ENCODE assay signal across 11 cellular contexts in genomic region chr19:18108897-18109296, GRCh38. TPM values are rescaled to one million over a fixed set of nuclear protein-coding genes. Genes with fewer than 3 reads are reported as not detected.
DNase-seq lines count a peak whose midpoint lies in the region; ATAC-seq and TF ChIP-seq lines count a peak whose summit lies in the region.
"Had no signal": no experiment of that assay in that cellular context is flagged by ENCODE, and none has a peak within 500 bp of the region (broad histone marks: within the 10 kb centered on the region; RNA-seq: fewer than 3 reads in every experiment).

No MANE protein-coding gene starts in this region.

- CTCF ChIA-PET in GM10248 (lab: Yijun Ruan, JAX) = interaction anchor here (0.7 to 4.2 kb wide), 12 partner anchors 11 to 279 kb away, joined by 3 to 18 read pairs (median 4); partner anchors contain the start of gene MAST3

- H3K4me3 ChIP-seq in right lobe of liver (peak overlapping the region in 2 of 3 donors; percentile 79 to 89), tibial nerve (peak overlapping the region in 1 of 4 donors; percentile 63)

- H3K9me3 ChIP-seq in right lobe of liver = no peaks in the 10 kb centered on the region
- H3K9me3 ChIP-seq in tibial nerve = no peaks in the 10 kb centered on the region

- H3K27ac ChIP-seq in right lobe of liver = peak overlapping the region; percentile 65 to 87 (median 81)
- H3K27ac ChIP-seq in tibial nerve = peak overlapping the region in 3 of 4 donors; percentile 69 to 87 (median 84)

- H3K27ac Mint-ChIP-seq in activated naive CD8-positive, alpha-beta T cell treated with anti-CD3 and anti-CD28 coated beads, Interleukin-2, amount 10 ng/mL, durations not matched to agents 7 days and 5 days = peak overlapping the region; percentile 65

- H3K27me3 ChIP-seq in right lobe of liver (no peaks in the 10 kb centered on the region), tibial nerve (peaks cover 0 to 12% of the 10 kb centered on the region in 2 donors)

- no peaks in the 10 kb centered on the region for H3K36me3 Mint-ChIP-seq in activated T-cell treated with anti-CD3 and anti-CD28 coated beads, Interleukin-2, amount 50 U/mL, for 4 hours (ENCODE audit: insufficient read depth)
- H3K36me3 Mint-ChIP-seq in activated naive CD8-positive, alpha-beta T cell treated with anti-CD3 and anti-CD28 coated beads, Interleukin-2, amount 10 ng/mL, durations not matched to agents 7 days and 5 days = peaks cover 2% of the 10 kb centered on the region

- intact Hi-C loops in right lobe of liver (cut with DNase I) = no loop called here

- 13% methylated on average over 2 of the region's 2 CpGs for WGBS in right lobe of liver (ENCODE audit: insufficient coverage, low coverage, low lambda C conversion rate, missing lambda C conversion rate)
- WGBS in tibial nerve, 2 donors = 49 to 51% methylated on average over 2 of the region's 2 CpGs

- no peaks in the 10 kb centered on the region for H3K27me3 Mint-ChIP-seq in activated T-cell treated with anti-CD3 and anti-CD28 coated beads, Interleukin-2, amount 50 U/mL, for 4 hours (ENCODE audit: low read depth)
- no peaks in the 10 kb centered on the region for H3K27me3 Mint-ChIP-seq in activated naive CD8-positive, alpha-beta T cell treated with anti-CD3 and anti-CD28 coated beads, Interleukin-2, amount 10 ng/mL, durations not matched to agents 7 days and 5 days

- H3K4me1 ChIP-seq in right lobe of liver (peaks cover 0 to 25% (median 2%) of the 10 kb centered on the region in 4 donors), tibial nerve (peaks cover 0 to 42% (median 13%) of the 10 kb centered on the region in 4 donors)

- no peak for TF ChIP-seq POLR2A in right lobe of liver (IDR thresholded peaks at IDR 0.05)
- no peak for TF ChIP-seq POLR2A in tibial nerve (IDR thresholded peaks at IDR 0.05)

- no peak for DNase-seq in activated T-cell treated with anti-CD3 and anti-CD28 coated beads, Interleukin-2, amount 50 U/mL, for 4 hours
- DNase-seq in activated T-cell treated with anti-CD3 and anti-CD28 coated beads, Interleukin-2, amount 50 U/mL, for 1 hour = no peak
- DNase-seq in activated naive CD8-positive, alpha-beta T cell treated with anti-CD3 and anti-CD28 coated beads, Interleukin-2, amount 10 ng/mL, durations not matched to agents 7 days and 5 days = no peak
- no peak for DNase-seq in right lobe of liver
- no peak for DNase-seq in tibial nerve (ENCODE audit: low spot score in 2 of 2)
- no peak for DNase-seq in GM10248 (ENCODE audit: extremely low spot score)
- no peak for DNase-seq in T1000 (lab: John Stamatoyannopoulos, UW)
- DNase-seq: NCI-H2107, Right ventricle myocardium superior, trophoblast cell had no signal

- no peak for ATAC-seq in activated T-cell treated with anti-CD3 and anti-CD28 coated beads, Interleukin-2, amount 50 U/mL, for 4 hours
- ATAC-seq in activated naive CD8-positive, alpha-beta T cell treated with anti-CD3 and anti-CD28 coated beads, Interleukin-2, amount 10 ng/mL, durations not matched to agents 7 days and 5 days (ENCODE audit: low read depth) = no peak
- ATAC-seq in right lobe of liver (peak in 1 of 4 donors; percentile 16), GM18502 (IDR thresholded peaks at IDR 0.05; ENCODE audit: poor library complexity, unreplicated experiment) (no peak)

- POLR2A ChIA-PET in activated naive CD8-positive, alpha-beta T cell treated with anti-CD3 and anti-CD28 coated beads, Interleukin-2, amount 10 ng/mL, durations not matched to agents 7 days and 5 days (lab: Charles Lee) = interaction anchor here (2.4 to 3.2 kb wide), 3 partner anchors 11 to 21 kb away, joined by 9 to 21 read pairs (median 15); partner anchors contain the start of gene IL12RB1
- POLR2A ChIA-PET in GM10248 (lab: Yijun Ruan, JAX) = no interaction called here

- TF ChIP-seq CTCF in right lobe of liver (IDR thresholded peaks at IDR 0.05) (no peak), tibial nerve (IDR thresholded peaks at IDR 0.05) (no peak), GM10248 (IDR thresholded peaks at IDR 0.05; ENCODE audit: control extremely low read depth, extremely low read depth, low read depth, missing control alignments) (no peak)

- peaks cover 25% of the 10 kb centered on the region for H3K4me1 Mint-ChIP-seq in activated T-cell treated with anti-CD3 and anti-CD28 coated beads, Interleukin-2, amount 50 U/mL, for 4 hours (ENCODE audit: low read depth)
- peaks cover 20% of the 10 kb centered on the region for H3K4me1 Mint-ChIP-seq in activated naive CD8-positive, alpha-beta T cell treated with anti-CD3 and anti-CD28 coated beads, Interleukin-2, amount 10 ng/mL, durations not matched to agents 7 days and 5 days

- H3K9me3 Mint-ChIP-seq in activated T-cell treated with anti-CD3 and anti-CD28 coated beads, Interleukin-2, amount 50 U/mL, for 4 hours = no peaks in the 10 kb centered on the region
- no peaks in the 10 kb centered on the region for H3K9me3 Mint-ChIP-seq in activated naive CD8-positive, alpha-beta T cell treated with anti-CD3 and anti-CD28 coated beads, Interleukin-2, amount 10 ng/mL, durations not matched to agents 7 days and 5 days

- TF ChIP-seq EP300 in tibial nerve (IDR thresholded peaks at IDR 0.05) = no peak

- H3K36me3 ChIP-seq in right lobe of liver (no peaks in the 10 kb centered on the region), tibial nerve (no peaks in the 10 kb centered on the region)

- peak overlapping the region; percentile 76 for H3K4me3 Mint-ChIP-seq in activated T-cell treated with anti-CD3 and anti-CD28 coated beads, Interleukin-2, amount 50 U/mL, for 4 hours
- H3K4me3 Mint-ChIP-seq in activated naive CD8-positive, alpha-beta T cell treated with anti-CD3 and anti-CD28 coated beads, Interleukin-2, amount 10 ng/mL, durations not matched to agents 7 days and 5 days = peak overlapping the region; percentile 68

RNA-seq across cellular contexts. Expression of gene MAST3, which starts 11.3 kb away (rescaled TPM):
- 10 to 100 TPM; 10.4 to 11.1 (median 10.7) TPM for total RNA-seq in activated T-cell treated with anti-CD3 and anti-CD28 coated beads, Interleukin-2, amount 50 U/mL, for 4 hours
- 10 to 100 TPM; 36.7 to 38.3 TPM for total RNA-seq in activated naive CD8-positive, alpha-beta T cell treated with anti-CD3 and anti-CD28 coated beads, Interleukin-2, amount 10 ng/mL, durations not matched to agents 7 days and 5 days
- total RNA-seq in right lobe of liver (10 to 100 TPM in 3 of 6 experiments, 1 to 10 TPM in 3; 8.0 to 17.9 (median 10.0) TPM), tibial nerve (10 to 100 TPM in 2 of 4 donors, 1 to 10 TPM in 2; 7.6 to 19.8 (median 10.0) TPM)

RNA-seq across cellular contexts. Expression of gene IL12RB1, which starts 22.2 kb away (rescaled TPM):
- total RNA-seq in activated T-cell treated with anti-CD3 and anti-CD28 coated beads, Interleukin-2, amount 50 U/mL, for 4 hours = 10 to 100 TPM; 10.4 to 16.1 (median 14.8) TPM
- 10 to 100 TPM; 52.5 to 56.4 TPM for total RNA-seq in activated naive CD8-positive, alpha-beta T cell treated with anti-CD3 and anti-CD28 coated beads, Interleukin-2, amount 10 ng/mL, durations not matched to agents 7 days and 5 days
- 1 to 10 TPM in 1 of 6 experiments, under 1 TPM in 5; 0.25 to 2.0 (median 0.70) TPM for total RNA-seq in right lobe of liver
- 1 to 10 TPM; 1.0 to 4.8 (median 1.9) TPM for total RNA-seq in tibial nerve

RNA-seq across cellular contexts. Expression of gene PIK3R2, which starts 44.1 kb away (rescaled TPM):
- 10 to 100 TPM; 16.5 to 21.4 (median 19.6) TPM for total RNA-seq in activated T-cell treated with anti-CD3 and anti-CD28 coated beads, Interleukin-2, amount 50 U/mL, for 4 hours
- total RNA-seq in activated naive CD8-positive, alpha-beta T cell treated with anti-CD3 and anti-CD28 coated beads, Interleukin-2, amount 10 ng/mL, durations not matched to agents 7 days and 5 days = 10 to 100 TPM; 11.4 to 12.9 TPM
- 10 to 100 TPM; 11.1 to 21.4 (median 14.6) TPM for total RNA-seq in right lobe of liver
- total RNA-seq in tibial nerve = 10 to 100 TPM; 12.2 to 38.1 (median 15.7) TPM
